Comparison of ENCODE assay signal across 9 cellular contexts in the genomic region with DNA sequence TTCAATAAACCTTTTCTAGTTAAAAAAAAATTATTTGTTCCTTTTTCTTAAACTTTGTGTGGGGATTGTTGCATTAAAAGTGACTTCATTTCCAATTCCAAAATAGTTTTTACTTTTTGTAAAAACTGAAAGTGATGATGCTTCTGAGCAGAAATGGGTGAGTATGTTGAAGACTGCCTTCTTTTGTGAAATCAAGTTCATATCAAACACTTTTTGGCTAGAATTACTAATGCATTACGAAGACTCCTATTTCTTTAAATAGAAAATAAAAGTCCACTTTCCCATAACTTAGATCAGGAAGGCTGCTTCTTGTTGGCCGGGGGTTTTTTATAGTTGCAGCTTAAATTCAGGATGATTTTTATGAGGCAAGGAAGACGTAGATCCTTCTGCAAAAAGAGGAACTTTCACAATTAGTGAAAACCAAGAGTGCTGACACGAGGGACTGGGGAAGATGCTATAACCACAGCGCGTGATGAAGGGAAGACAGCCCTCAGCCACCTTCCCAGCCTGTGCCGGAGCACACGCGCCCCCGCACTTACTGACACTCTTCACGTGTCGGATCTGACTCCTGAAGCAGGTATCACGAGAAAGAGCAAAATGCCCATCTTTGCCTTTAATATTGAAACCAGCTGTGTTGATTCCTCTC.
DNase-seq lines count a peak whose midpoint lies in the region; ATAC-seq and TF ChIP-seq lines count a peak whose summit lies in the region.
"Had no signal": no experiment of that assay in that cellular context is flagged by ENCODE, and none has a peak within 500 bp of the region (broad histone marks: within the 10 kb centered on the region; RNA-seq: fewer than 3 reads in every experiment).

No MANE protein-coding gene starts in this region.

- H3K9me3 ChIP-seq in BLaER1 treated with 17β-estradiol and CSF1 and Interleukin-3, amounts not matched to agents 10 nM and 100 nM (replicated peaks in 1 of 11): peaks cover 0 to 10% (median 0%) of the 10 kb centered on the region in 11 experiments; a peak in 5 of 22 replicates
- H3K9me3 ChIP-seq in mucosa of descending colon (no peaks in the 10 kb centered on the region), BE2C (no peaks in the 10 kb centered on the region)

- peak overlapping the region; percentile 74 to 92 (median 84) for H3K4me2 ChIP-seq in BLaER1 treated with 17β-estradiol and CSF1 and Interleukin-3, amounts not matched to agents 10 nM and 100 nM

- TF ChIP-seq CTCF in mucosa of descending colon (IDR thresholded peaks at IDR 0.05) (no peak), BE2C (IDR thresholded peaks at IDR 0.05; ENCODE audit: low read depth, low read length) (no peak), type B pancreatic cell (conservative IDR thresholded peaks at IDR 0.05) (no peak)

- intact Hi-C loops in mucosa of descending colon (cut with DNase I, micrococcal nuclease): no loop called here

- peaks cover 5% of the 10 kb centered on the region for H3K9me3 Mint-ChIP-seq in type B pancreatic cell

- H3K9ac ChIP-seq in BLaER1 treated with 17β-estradiol and CSF1 and Interleukin-3, amounts not matched to agents 10 nM and 100 nM: peak overlapping the region; percentile 62 to 82 (median 78)

- no peaks in the 10 kb centered on the region for H3K4me1 Mint-ChIP-seq in type B pancreatic cell (ENCODE audit: unreplicated experiment)

- no peak overlapping the region for H3K27ac Mint-ChIP-seq in type B pancreatic cell

- H3K27ac ChIP-seq in BLaER1 treated with 17β-estradiol and CSF1 and Interleukin-3, amounts not matched to agents 10 nM and 100 nM: peak overlapping the region; percentile 86 to 98 (median 96)

- peaks cover 5% of the 10 kb centered on the region for H3K27me3 Mint-ChIP-seq in type B pancreatic cell

- H3K36me3 Mint-ChIP-seq in type B pancreatic cell: no peaks in the 10 kb centered on the region

- H4K20me1 ChIP-seq in BLaER1 treated with 17β-estradiol and CSF1 and Interleukin-3, amounts not matched to agents 10 nM and 100 nM: no peaks in the 10 kb centered on the region

- peak; percentile 63 for DNase-seq in activated CD4-positive, alpha-beta T cell treated with anti-CD3 and anti-CD28 coated beads for 48 hours
- DNase-seq in mucosa of descending colon (peak in 2 of 3 donors; percentile 37 to 53), NCI-H146 (lab: John Stamatoyannopoulos, UW) (no peak), BE2C (no peak), type B pancreatic cell (ENCODE audit: extremely low spot score, unreplicated experiment) (no peak), occipital lobe (lab: John Stamatoyannopoulos, UW) (no peak)
- DNase-seq: NCI-H2171 treated with DMSO at 0.1 percent for 48 hours had no signal

- H3K36me3 ChIP-seq in BLaER1 treated with 17β-estradiol and CSF1 and Interleukin-3, amounts not matched to agents 10 nM and 100 nM: no peaks in the 10 kb centered on the region
- H3K36me3 ChIP-seq in mucosa of descending colon (ENCODE audit: low read depth): no peaks in the 10 kb centered on the region
- H3K36me3 ChIP-seq in BE2C: no peaks in the 10 kb centered on the region

- no peak overlapping the region for H3K4me3 Mint-ChIP-seq in type B pancreatic cell

- peaks cover 92 to 100% (median 99%) of the 10 kb centered on the region in 10 experiments for H3K4me1 ChIP-seq in BLaER1 treated with 17β-estradiol and CSF1 and Interleukin-3, amounts not matched to agents 10 nM and 100 nM
- no peaks in the 10 kb centered on the region for H3K4me1 ChIP-seq in mucosa of descending colon (ENCODE audit: low read depth)
- H3K4me1 ChIP-seq in BE2C: no peaks in the 10 kb centered on the region

- peak overlapping the region in 1 of 10 experiments; percentile 22; a peak in 1 of 20 replicates for H3K4me3 ChIP-seq in BLaER1 treated with 17β-estradiol and CSF1 and Interleukin-3, amounts not matched to agents 10 nM and 100 nM
- H3K4me3 ChIP-seq in mucosa of descending colon (no peak overlapping the region), BE2C (ENCODE audit: low read depth, low read length) (no peak overlapping the region)

- ATAC-seq in HG02759 (IDR thresholded peaks at IDR 0.05; ENCODE audit: unreplicated experiment) (peak; percentile 68), mucosa of descending colon (peak; percentile 58)

- no peaks in the 10 kb centered on the region for H3K27me3 ChIP-seq in BLaER1 treated with 17β-estradiol and CSF1 and Interleukin-3, amounts not matched to agents 10 nM and 100 nM
- peaks cover 23% of the 10 kb centered on the region for H3K27me3 ChIP-seq in BE2C

Comparison
In these comparisons a context has a peak if more than half of its experiments do, and no peak if none do; other contexts are left out.
1. DNase-seq: peak in activated CD4-positive, alpha-beta T cell treated with anti-CD3 and anti-CD28 coated beads for 48 hours (single experiment) and mucosa of descending colon (2 of 3); none in NCI-H146 (single experiment), BE2C (single experiment), type B pancreatic cell (single experiment) and occipital lobe (single experiment).